In the genomic region with DNA sequence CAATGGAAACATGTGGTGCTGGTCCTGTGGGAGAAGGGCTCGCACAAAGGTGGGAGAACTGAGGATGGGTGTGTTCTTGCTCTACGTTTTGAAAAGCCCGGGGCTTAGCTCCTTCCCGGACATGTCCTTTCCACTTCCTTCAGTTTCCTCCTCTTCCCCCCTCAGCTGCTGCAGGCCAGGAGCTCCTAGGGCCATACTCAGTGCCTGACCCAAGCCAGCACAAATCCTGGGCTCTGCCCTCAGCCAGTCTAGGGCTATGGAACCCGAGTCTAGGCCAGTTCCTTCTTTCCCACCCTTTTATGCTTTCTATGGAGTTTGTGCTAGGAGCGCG, we compare ENCODE assay signal across 11 cellular contexts. TPM values are rescaled to one million over a fixed set of nuclear protein-coding genes. Genes with fewer than 3 reads are reported as not detected.
A peak's percentile ranks its signal among the peaks of the same experiment; 100 is the strongest.
DNase-seq lines count a peak whose midpoint lies in the region; ATAC-seq and TF ChIP-seq lines count a peak whose summit lies in the region.
"Had no signal": no experiment of that assay in that cellular context is flagged by ENCODE, and none has a peak within 500 bp of the region (broad histone marks: within the 10 kb centered on the region; RNA-seq: fewer than 3 reads in every experiment).

No MANE protein-coding gene starts in this region.

- H3K4me3 Mint-ChIP-seq in CD8-positive, alpha-beta T cell, result peak overlapping the region; percentile 15

- no peaks in the 10 kb centered on the region for H3K36me3 ChIP-seq in CD8-positive, alpha-beta T cell (ENCODE audit: insufficient read depth, low read length)
- no peaks in the 10 kb centered on the region for H3K36me3 ChIP-seq in SJSA1
- H3K36me3 ChIP-seq in ovary, result no peaks in the 10 kb centered on the region
- H3K36me3 ChIP-seq in HAP-1 (replicated peaks), result no peaks in the 10 kb centered on the region
- H3K36me3 ChIP-seq: right lobe of liver had no signal

- H3K4me1 Mint-ChIP-seq in CD8-positive, alpha-beta T cell (ENCODE audit: low read depth), result peaks cover 41% of the 10 kb centered on the region

- H3K4me1 ChIP-seq in CD8-positive, alpha-beta T cell (ENCODE audit: insufficient read depth, low read length), result peaks cover 11% of the 10 kb centered on the region
- H3K4me1 ChIP-seq in SJSA1 (replicated peaks), result peaks cover 36% of the 10 kb centered on the region
- peaks cover 9% of the 10 kb centered on the region for H3K4me1 ChIP-seq in ovary (ENCODE audit: insufficient read depth)
- H3K4me1 ChIP-seq in HAP-1, result peaks cover 11% of the 10 kb centered on the region

- CTCF ChIA-PET in CD8-positive, alpha-beta T cell (lab: Charles Lee), result interaction anchor here (1.2 kb wide), 1 partner anchor 28 kb away, joined by 3 read pairs; no protein-coding TSS in a partner anchor

- 10 to 18% (median 12%) methylated on average over 7 of the region's 7 CpGs for WGBS in ovary, 3 donors

- H3K27me3 ChIP-seq in CD8-positive, alpha-beta T cell (ENCODE audit: insufficient read depth, low read length), result peaks cover 45% of the 10 kb centered on the region
- no peaks in the 10 kb centered on the region for H3K27me3 ChIP-seq in SJSA1 (replicated peaks)
- H3K27me3 ChIP-seq in ovary, result peaks cover 5% of the 10 kb centered on the region
- peaks cover under 1% of the 10 kb centered on the region; the same call in 1 of the 2 replicates for H3K27me3 ChIP-seq in HAP-1 (ENCODE audit: low read depth)

- DNase-seq in CD8-positive, alpha-beta T cell, result no peak
- DNase-seq in SJSA1 (ENCODE audit: low read depth in 1 of 2, low spot score in 2 of 2) (no peak), fibroblast of pulmonary artery (ENCODE audit: low read depth) (peak; percentile 10), ovary (no peak), HAP-1 (ENCODE audit: low spot score in 2 of 2) (no peak), sciatic nerve (ENCODE audit: low spot score) (no peak), NAMALWA (ENCODE audit: low spot score) (no peak)
- DNase-seq: activated T-cell treated with anti-CD3 and anti-CD28 coated beads, Interleukin-2, amount 50 U/mL, for 4 hours; foreskin melanocyte had no signal

- in situ Hi-C loops in HAP-1 (cut with MboI; ENCODE audit: low sequenced_read_pairs), result no loop called here

- TF ChIP-seq EP300 in ovary (IDR thresholded peaks at IDR 0.05), result no peak

- no peak overlapping the region for H3K27ac Mint-ChIP-seq in CD8-positive, alpha-beta T cell

- H3K9me3 Mint-ChIP-seq in CD8-positive, alpha-beta T cell, result no peaks in the 10 kb centered on the region
- H3K9me3 Mint-ChIP-seq: activated T-cell treated with anti-CD3 and anti-CD28 coated beads, Interleukin-2, amount 50 U/mL, for 4 hours had no signal

- POLR2A ChIA-PET in CD8-positive, alpha-beta T cell (lab: Charles Lee), result no interaction called here

- no peak overlapping the region for H3K4me3 ChIP-seq in CD8-positive, alpha-beta T cell (ENCODE audit: low read depth, low read length)
- H3K4me3 ChIP-seq in SJSA1 (peak overlapping the region; percentile 45), fibroblast of pulmonary artery (replicated peaks; ENCODE audit: low read depth, low read length) (peak overlapping the region; percentile 65), ovary (peak overlapping the region; percentile 38), HAP-1 (no peak overlapping the region)

- H3K9me3 ChIP-seq in CD8-positive, alpha-beta T cell (ENCODE audit: low read length), result no peaks in the 10 kb centered on the region
- H3K9me3 ChIP-seq in SJSA1 (replicated peaks) (peaks cover 4% of the 10 kb centered on the region; the same call in 1 of the 2 replicates), ovary (no peaks in the 10 kb centered on the region), HAP-1 (no peaks in the 10 kb centered on the region)
- H3K9me3 ChIP-seq: right lobe of liver had no signal

- H3K27ac ChIP-seq in CD8-positive, alpha-beta T cell (ENCODE audit: low read depth, low read length), result no peak overlapping the region
- peak overlapping the region; percentile 69; the same call in 1 of the 2 replicates for H3K27ac ChIP-seq in SJSA1
- no peak overlapping the region for H3K27ac ChIP-seq in ovary
- H3K27ac ChIP-seq: right lobe of liver had no signal

- H3K27me3 Mint-ChIP-seq in CD8-positive, alpha-beta T cell (ENCODE audit: low read depth), result peaks cover 62% of the 10 kb centered on the region

- intact Hi-C loops in CD8-positive, alpha-beta T cell (cut with DNase I, micrococcal nuclease), result no loop called here
- intact Hi-C loops in ovary (cut with DNase I), result no loop called here
- intact Hi-C loops in sciatic nerve (cut with DNase I), result no loop called here

- TF ChIP-seq POLR2A in ovary (IDR thresholded peaks at IDR 0.05), result no peak

- no peak for TF ChIP-seq CTCF in CD8-positive, alpha-beta T cell (IDR thresholded peaks at IDR 0.05)
- TF ChIP-seq CTCF in fibroblast of pulmonary artery (IDR thresholded peaks at IDR 0.05; ENCODE audit: low read length, missing control alignments) (no peak), ovary (IDR thresholded peaks at IDR 0.05) (no peak)

- no peaks in the 10 kb centered on the region for H3K36me3 Mint-ChIP-seq in CD8-positive, alpha-beta T cell

- ATAC-seq in CD8-positive, alpha-beta T cell, result no peak
- ATAC-seq in sciatic nerve (no peak), GM19328 (IDR thresholded peaks at IDR 0.05; ENCODE audit: unreplicated experiment) (no peak)
- ATAC-seq: activated T-cell treated with anti-CD3 and anti-CD28 coated beads, Interleukin-2, amount 50 U/mL, for 4 hours had no signal

RNA-seq across cellular contexts. Expression of gene SIX2, which starts 1.4 kb away (rescaled TPM):
- not detected for total RNA-seq in CD8-positive, alpha-beta T cell
- total RNA-seq in SJSA1 (2014; rRNA removed; shearing (Covaris generic)), result 3.6 and 5.6 TPM in 2 replicates
- total RNA-seq in ovary, result under 1 TPM in 4 of 7 donors, not detected in 3; 0.13 to 0.46 (median 0.16) TPM
- polyA plus RNA-seq in ovary, result under 1 TPM; 0.06 to 0.18 TPM
- total RNA-seq in sciatic nerve, result 3.6 TPM
- total RNA-seq: activated T-cell treated with anti-CD3 and anti-CD28 coated beads, Interleukin-2, amount 50 U/mL, for 4 hours; right lobe of liver had no signal

Comparison
In these comparisons a context has a peak if more than half of its experiments do, and no peak if none do; other contexts are left out.
1. H3K4me3 ChIP-seq: peak in SJSA1 (single experiment), fibroblast of pulmonary artery (single experiment) and ovary (single experiment); none in CD8-positive, alpha-beta T cell (single experiment) and HAP-1 (single experiment).